Comparison of ENCODE assay signal across 8 cellular contexts in genomic region chr17:30380106-30380420, GRCh38. TPM values are rescaled to one million over a fixed set of nuclear protein-coding genes. Genes with fewer than 3 reads are reported as not detected.
DNase-seq lines count a peak whose midpoint lies in the region; ATAC-seq, FAIRE-seq and TF ChIP-seq lines count a peak whose summit lies in the region.

No MANE protein-coding gene starts in this region.

- peak; percentile 56 for FAIRE-seq in GM12878 (lab: Jason Lieb, UNC)

- CTCF ChIA-PET in GM12878 (lab: Yijun Ruan, JAX) = interaction anchor here (1.0 to 4.1 kb wide), 6 partner anchors 12 to 275 kb away, joined by 3 to 22 read pairs (median 6); partner anchors contain the start of gene GOSR1

- no peak for TF ChIP-seq RAD21 in GM12878 (IDR thresholded peaks at IDR 0.05; ENCODE audit: insufficient read depth, low read depth, low read length)

- TF ChIP-seq CTCF in GM12878 (IDR thresholded peaks at IDR 0.05 in 2 of 3, conservative IDR thresholded peaks at IDR 0.05 in 1 of 3; ENCODE audit: control insufficient read depth in 2 of 3, extremely low read depth in 1 of 3, insufficient read depth in 1 of 3, low read depth in 3 of 3, low read length in 3 of 3) (no peak), mesothelial cell of epicardium (IDR thresholded peaks at IDR 0.05; ENCODE audit: unreplicated experiment) (no peak)

- H3K4me3 ChIP-seq in HUES64 (ENCODE audit: low read length) (peak overlapping the region; percentile 75), GM12878 (peak overlapping the region; percentile 82)

- no peak overlapping the region; the same call in 1 of the 2 replicates for H2AFZ ChIP-seq in GM12878 (ENCODE audit: control insufficient read depth, low read depth, low read length)

- peak overlapping the region; percentile 96 for H3K4me2 ChIP-seq in GM12878 (ENCODE audit: control insufficient read depth, insufficient read depth)

- H3K9me3 Mint-ChIP-seq in mesothelial cell of epicardium = no peaks in the 10 kb centered on the region

- no peaks in the 10 kb centered on the region for H3K9me3 ChIP-seq in HUES64 (ENCODE audit: insufficient read depth, low read depth, low read length)
- no peaks in the 10 kb centered on the region for H3K9me3 ChIP-seq in GM12878 (replicated peaks; ENCODE audit: control insufficient read depth, insufficient read depth, low read length)

- H3K4me3 Mint-ChIP-seq in mesothelial cell of epicardium = peak overlapping the region; percentile 73

- peaks cover 54% of the 10 kb centered on the region for H3K4me1 Mint-ChIP-seq in mesothelial cell of epicardium

- peaks cover 10% of the 10 kb centered on the region for H3K79me2 ChIP-seq in GM12878 (ENCODE audit: control insufficient read depth, insufficient read depth, low read length)

- in situ Hi-C loops in G401 (cut with HindIII; ENCODE audit: low sequenced_read_pairs) (no loop called here), GM12878 (cut with MboI) (no loop called here)

- no TSS peak for BruUV-seq in GM12878 (replicated peaks; lab: Mats Ljungman, UMichigan)

- H3K27me3 ChIP-seq in HUES64 (ENCODE audit: insufficient read depth, low read length) (peaks cover 53% of the 10 kb centered on the region), GM12878 (replicated peaks in 1 of 2; ENCODE audit: control insufficient read depth in 2 of 2, insufficient read depth in 2 of 2, low read length in 1 of 2) (no peaks in the 10 kb centered on the region)

- H3K4me1 ChIP-seq in HUES64 (ENCODE audit: insufficient read depth, low read length) = peaks cover 61% of the 10 kb centered on the region
- H3K4me1 ChIP-seq in GM12878 (ENCODE audit: control insufficient read depth, insufficient read depth, low read length) = peaks cover 32% of the 10 kb centered on the region

- no peak for TF ChIP-seq POLR2A in GM12878 (IDR thresholded peaks at IDR 0.05; ENCODE audit: low read depth, low read length)

- no peak overlapping the region for H3K27ac Mint-ChIP-seq in mesothelial cell of epicardium

- WGBS in HUES64 = 20% methylated on average over 4 of the region's 4 CpGs
- whole genome bisulfite sequencing in GM12878 (ENCODE audit: insufficient coverage, insufficient replicate concordance, low lambda C conversion rate, missing lambda C conversion rate) = 12% methylated on average over 4 of the region's 4 CpGs

- H3K27ac ChIP-seq in HUES64 (ENCODE audit: low read depth, low read length) (no peak overlapping the region), GM12878 (ENCODE audit: control insufficient read depth, insufficient read depth) (no peak overlapping the region)

- peak in 1 of 2 experiments; percentile 50; a peak in 1 of 4 replicates for TF ChIP-seq EP300 in GM12878 (IDR thresholded peaks at IDR 0.05; ENCODE audit: borderline replicate concordance in 1 of 2, control insufficient read depth in 1 of 2, low read depth in 2 of 2, low read length in 2 of 2)

- SMC1A ChIA-PET in GM12878 (lab: Charles Lee; ENCODE audit: uncharacterized antibody, unreplicated experiment) = interaction anchor here (0.7 to 2.3 kb wide), 6 partner anchors 13 to 267 kb away, joined by 3 to 13 read pairs (median 6); partner anchors contain the start of gene GOSR1

- ATAC-seq in GM12878 (peak; percentile 58), GM18517 (IDR thresholded peaks at IDR 0.05; ENCODE audit: unreplicated experiment) (no peak)

- RAD21 ChIA-PET in GM12878 (lab: Charles Lee; ENCODE audit: unreplicated experiment) = interaction anchor here (1.6 to 4.4 kb wide), 3 partner anchors 16 to 96 kb away, joined by 5 to 18 read pairs (median 7); no protein-coding TSS in a partner anchor

- no peaks in the 10 kb centered on the region for H3K27me3 Mint-ChIP-seq in mesothelial cell of epicardium (ENCODE audit: low read depth)

- intact Hi-C loops in GM12878 (cut with micrococcal nuclease; ENCODE audit: unreplicated experiment) = no loop called here

- no peaks in the 10 kb centered on the region for H4K20me1 ChIP-seq in GM12878 (ENCODE audit: control insufficient read depth, insufficient read depth)

- no peaks in the 10 kb centered on the region for H3K36me3 Mint-ChIP-seq in mesothelial cell of epicardium

- DNase-seq in G401 (ENCODE audit: low spot score) = peak; percentile 36
- DNase-seq in GM12878 (ENCODE audit: low read depth, low spot score) = peak; percentile 16
- no peak for DNase-seq in mesothelial cell of epicardium (ENCODE audit: low spot score in 2 of 2, unreplicated experiment in 2 of 2)
- DNase-seq in SHP77 (lab: John Stamatoyannopoulos, UW) = no peak
- no peak for DNase-seq in central memory CD4-positive, alpha-beta T cell
- DNase-seq in NCI-H1105 (lab: John Stamatoyannopoulos, UW) = no peak

- H3K9ac ChIP-seq in HUES64 (ENCODE audit: low read depth, low read length) (no peak overlapping the region), GM12878 (ENCODE audit: control insufficient read depth, insufficient read depth, low read length) (no peak overlapping the region)

- POLR2A ChIA-PET in GM12878 (lab: Charles Lee) = interaction anchor here (0.7 kb wide), 1 partner anchor 17 kb away, joined by 3 read pairs; no protein-coding TSS in a partner anchor

- H3K36me3 ChIP-seq in HUES64 (ENCODE audit: insufficient read depth, low read length) (peaks cover 2% of the 10 kb centered on the region; the same call in 1 of the 2 replicates), GM12878 (ENCODE audit: control insufficient read depth in 2 of 2, insufficient read depth in 2 of 2, low read length in 1 of 2) (no peaks in the 10 kb centered on the region)

TF ChIP-seq in GM12878, 131 proteins besides CTCF, POLR2A, EP300 and RAD21 (continues in another document):
- TF ChIP-seq NR2F1 (conservative IDR thresholded peaks at IDR 0.05) = peak; percentile 44; the same call in 1 of the 2 replicates
- no peak for TF ChIP-seq GATAD2B (conservative IDR thresholded peaks at IDR 0.05; ENCODE audit: low read depth)
- TF ChIP-seq SP1 (IDR thresholded peaks at IDR 0.05; ENCODE audit: low read depth, low read length) = no peak
- no peak for TF ChIP-seq SMAD5 (IDR thresholded peaks at IDR 0.05; ENCODE audit: low read depth)
- TF ChIP-seq, protein P1, sequence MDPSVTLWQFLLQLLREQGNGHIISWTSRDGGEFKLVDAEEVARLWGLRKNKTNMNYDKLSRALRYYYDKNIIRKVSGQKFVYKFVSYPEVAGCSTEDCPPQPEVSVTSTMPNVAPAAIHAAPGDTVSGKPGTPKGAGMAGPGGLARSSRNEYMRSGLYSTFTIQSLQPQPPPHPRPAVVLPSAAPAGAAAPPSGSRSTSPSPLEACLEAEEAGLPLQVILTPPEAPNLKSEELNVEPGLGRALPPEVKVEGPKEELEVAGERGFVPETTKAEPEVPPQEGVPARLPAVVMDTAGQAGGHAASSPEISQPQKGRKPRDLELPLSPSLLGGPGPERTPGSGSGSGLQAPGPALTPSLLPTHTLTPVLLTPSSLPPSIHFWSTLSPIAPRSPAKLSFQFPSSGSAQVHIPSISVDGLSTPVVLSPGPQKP (IDR thresholded peaks at IDR 0.05; ENCODE audit: low read depth, low read length) = no peak
- no peak for TF ChIP-seq SMC3 (IDR thresholded peaks at IDR 0.05; ENCODE audit: borderline replicate concordance, low read length)
- TF ChIP-seq CHD4 (IDR thresholded peaks at IDR 0.05) = no peak
- TF ChIP-seq POU2F2 (IDR thresholded peaks at IDR 0.05; ENCODE audit: borderline replicate concordance, low read depth, low read length) = peak; percentile 97; the same call in 2 of the 3 replicates
- no peak for TF ChIP-seq ZNF207 (IDR thresholded peaks at IDR 0.05; ENCODE audit: borderline replicate concordance)
- peak; percentile 16; the same call in 1 of the 2 replicates for TF ChIP-seq CREM (IDR thresholded peaks at IDR 0.05; ENCODE audit: low read depth)

RNA-seq across cellular contexts. Expression of gene CPD, which starts 1.3 kb away (rescaled TPM):
- 18.5 and 38.6 TPM in 2 replicates for total RNA-seq in G401 (2014; rRNA removed; shearing (Covaris generic))
- polyA plus RNA-seq in HUES64 (2013, experiment 1 of 2) = 21.7 TPM
- polyA plus RNA-seq in HUES64 (2013, experiment 2 of 2) = 22.7 TPM
- total RNA-seq in GM12878 (2013; cell fraction: nucleolus; rRNA removed) = 77.8 and 80.6 TPM in 2 replicates
- total RNA-seq in GM12878 (2014; rRNA removed) (19.2 and 41.1 TPM in 2 replicates), GM12878 (2014; rRNA removed; fragmentation: Illumina TruSeq; extraction: Trizol) (19.9 and 20.0 TPM in 2 replicates), GM12878 (2021) (23.5 and 24.2 TPM in 2 replicates), mesothelial cell of epicardium (49.3 to 58.3 TPM (median 54.1 TPM) in 3 replicates)
- 3.7 TPM for polyA plus RNA-seq in GM12878 (2011; ENCODE audit: low read depth)
- polyA plus RNA-seq in GM12878 (2011; rRNA removed) (16.6 and 22.8 TPM in 2 replicates), GM12878 (2014; fragmentation: Illumina TruSeq; extraction: Trizol) (15.4 and 16.7 TPM in 2 replicates), GM12878 (2014; fragmentation: Nextera tagmentation; extraction: Ambion mirVana) (1 to 10 TPM; 3.5 to 4.5 TPM), GM12878 (2014; rRNA removed) (7.5 and 7.9 TPM in 2 replicates), GM12878 (2016; fragmentation: Nextera tagmentation; extraction: Ambion mirVana) (10 to 100 TPM; 14.8 to 16.1 TPM)
- polyA plus RNA-seq in GM12878 (2011; cell fraction: cytosol; rRNA removed) = 8.8 and 10.1 TPM in 2 replicates
- 8.6 and 13.4 TPM in 2 replicates for polyA plus RNA-seq in GM12878 (2011; cell fraction: nucleus; rRNA removed)
- polyA plus RNA-seq in GM12878 (2012) = 6.4 TPM in 2 replicates
- polyA minus RNA-seq in GM12878 (2011; rRNA and poly(A)+ RNA removed) = 45.0 and 79.9 TPM in 2 replicates
- polyA minus RNA-seq in GM12878 (2011; cell fraction: cytosol; rRNA and poly(A)+ RNA removed) = 27.8 and 38.1 TPM in 2 replicates
- polyA minus RNA-seq in GM12878 (2011; cell fraction: nucleus; rRNA and poly(A)+ RNA removed) = 19.6 and 21.5 TPM in 2 replicates

RNA-seq across cellular contexts. Expression of gene TMIGD1, which starts 46.2 kb away (rescaled TPM):
- total RNA-seq in G401 (2014; rRNA removed; shearing (Covaris generic)) = not detected in 2 replicates
- not detected for polyA plus RNA-seq in HUES64 (2013, experiment 1 of 2)
- not detected for polyA plus RNA-seq in HUES64 (2013, experiment 2 of 2)
- not detected in 2 replicates for total RNA-seq in GM12878 (2013; cell fraction: nucleolus; rRNA removed)
- not detected in 2 replicates for total RNA-seq in GM12878 (2014; rRNA removed)
- total RNA-seq in GM12878 (2014; rRNA removed; fragmentation: Illumina TruSeq; extraction: Trizol) = not detected in 2 replicates
- total RNA-seq in GM12878 (2021) = not detected in 2 replicates
- polyA plus RNA-seq in GM12878 (2011; ENCODE audit: low read depth) = not detected
- 0.10 TPM in 1 of 2 replicates, not detected in the other for polyA plus RNA-seq in GM12878 (2011; rRNA removed)
- not detected in 2 replicates for polyA plus RNA-seq in GM12878 (2011; cell fraction: cytosol; rRNA removed)
- polyA plus RNA-seq in GM12878 (2011; cell fraction: nucleus; rRNA removed) = not detected in 2 replicates
- not detected in 2 replicates for polyA plus RNA-seq in GM12878 (2012)
- not detected in 2 replicates for polyA plus RNA-seq in GM12878 (2014; fragmentation: Illumina TruSeq; extraction: Trizol)
- not detected for polyA plus RNA-seq in GM12878 (2014; fragmentation: Nextera tagmentation; extraction: Ambion mirVana)
- not detected in 2 replicates for polyA plus RNA-seq in GM12878 (2014; rRNA removed)
- not detected for polyA plus RNA-seq in GM12878 (2016; fragmentation: Nextera tagmentation; extraction: Ambion mirVana)
- polyA minus RNA-seq in GM12878 (2011; rRNA and poly(A)+ RNA removed) = not detected in 2 replicates
- not detected in 2 replicates for polyA minus RNA-seq in GM12878 (2011; cell fraction: cytosol; rRNA and poly(A)+ RNA removed)
- not detected in 2 replicates for polyA minus RNA-seq in GM12878 (2011; cell fraction: nucleus; rRNA and poly(A)+ RNA removed)
- total RNA-seq in mesothelial cell of epicardium = not detected in 3 replicates

Comparison
In these comparisons a context has a peak if more than half of its experiments do, and no peak if none do; other contexts are left out.
1. DNase-seq: peak in G401 (single experiment) and GM12878 (single experiment); none in mesothelial cell of epicardium (0 of 2), SHP77 (0 of 2), central memory CD4-positive, alpha-beta T cell (single experiment) and NCI-H1105 (single experiment).